In the genomic region with DNA sequence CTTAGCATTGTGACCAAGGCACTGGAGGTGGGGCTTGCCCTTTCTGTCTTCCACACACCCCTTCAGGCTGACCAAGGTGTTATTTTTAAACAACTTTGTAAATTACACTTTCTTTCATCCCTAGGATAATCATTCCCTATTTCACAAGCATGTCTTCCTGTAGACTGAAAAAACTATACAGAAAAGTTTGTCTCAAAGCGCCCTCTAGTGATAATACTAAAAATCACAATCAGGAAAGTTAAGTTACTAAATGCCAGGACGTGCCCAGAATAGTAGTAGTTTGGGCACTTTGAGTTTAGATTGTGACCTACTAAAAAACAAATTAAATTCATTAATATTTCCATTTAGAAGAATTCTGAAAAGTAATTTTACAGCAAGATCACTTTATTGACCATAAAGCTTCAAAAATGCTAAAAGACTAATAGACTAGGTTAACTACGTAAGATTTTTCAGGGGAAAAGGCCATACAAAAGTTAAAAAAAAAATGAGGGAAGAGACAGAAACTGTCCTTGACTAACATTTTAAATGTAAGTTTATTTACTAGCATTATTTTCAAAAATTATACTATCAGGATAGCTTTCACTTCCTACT, we compare ENCODE assay signal across 9 cellular contexts.
DNase-seq lines count a peak whose midpoint lies in the region; ATAC-seq and TF ChIP-seq lines count a peak whose summit lies in the region.
"Had no signal": no experiment of that assay in that cellular context is flagged by ENCODE, and none has a peak within 500 bp of the region (broad histone marks: within the 10 kb centered on the region; RNA-seq: fewer than 3 reads in every experiment).

No MANE protein-coding gene starts in this region.

- H3K36me3 ChIP-seq in breast epithelium: no peaks in the 10 kb centered on the region
- no peaks in the 10 kb centered on the region for H3K36me3 ChIP-seq in right lobe of liver

- peaks cover 0 to 2% of the 10 kb centered on the region in 2 donors for H3K9me3 Mint-ChIP-seq in natural killer cell
- no peaks in the 10 kb centered on the region for H3K9me3 Mint-ChIP-seq in natural killer cell treated with Interleukin-12 subunit alpha and Interleukin-12 subunit beta and Interleukin-15 and Interleukin-18, amount 100 ng/mL, for 72 hours

- H3K36me3 Mint-ChIP-seq in natural killer cell: no peaks in the 10 kb centered on the region
- H3K36me3 Mint-ChIP-seq in natural killer cell treated with Interleukin-12 subunit alpha and Interleukin-12 subunit beta and Interleukin-15 and Interleukin-18, amount 100 ng/mL, for 72 hours: peaks cover 10% of the 10 kb centered on the region

- TF ChIP-seq CTCF in natural killer cell (IDR thresholded peaks at IDR 0.05) (peak; percentile 80), breast epithelium (IDR thresholded peaks at IDR 0.05) (peak; percentile 45 to 48 (median 46)), right lobe of liver (IDR thresholded peaks at IDR 0.05) (peak; percentile 60 to 70 (median 67))

- no peak overlapping the region for H3K4me3 Mint-ChIP-seq in natural killer cell
- no peak overlapping the region for H3K4me3 Mint-ChIP-seq in natural killer cell treated with Interleukin-12 subunit alpha and Interleukin-12 subunit beta and Interleukin-15 and Interleukin-18, amount 100 ng/mL, for 72 hours
- H3K4me3 Mint-ChIP-seq: activated naive CD8-positive, alpha-beta T cell had no signal

- no peak overlapping the region for H3K27ac Mint-ChIP-seq in natural killer cell
- no peak overlapping the region for H3K27ac Mint-ChIP-seq in natural killer cell treated with Interleukin-12 subunit alpha and Interleukin-12 subunit beta and Interleukin-15 and Interleukin-18, amount 100 ng/mL, for 72 hours
- H3K27ac Mint-ChIP-seq: activated naive CD8-positive, alpha-beta T cell had no signal

- TF ChIP-seq POLR2A in breast epithelium (IDR thresholded peaks at IDR 0.05) (no peak), right lobe of liver (IDR thresholded peaks at IDR 0.05) (no peak)

- H3K27ac ChIP-seq in breast epithelium (no peak overlapping the region), right lobe of liver (no peak overlapping the region)

- 22% methylated on average over 3 of the region's 3 CpGs for WGBS in right lobe of liver (ENCODE audit: insufficient coverage, low coverage, low lambda C conversion rate, missing lambda C conversion rate)

- ATAC-seq in natural killer cell (peak in 1 of 3 donors; percentile 44), right lobe of liver (peak; percentile 62 to 77 (median 70)), HG03442 (IDR thresholded peaks at IDR 0.05; ENCODE audit: unreplicated experiment) (no peak), GM21723 (IDR thresholded peaks at IDR 0.05; ENCODE audit: unreplicated experiment) (no peak)
- no peak for ATAC-seq in natural killer cell treated with Interleukin-12 subunit alpha and Interleukin-12 subunit beta and Interleukin-15 and Interleukin-18, amount 100 ng/mL, for 72 hours

- H3K4me1 Mint-ChIP-seq in natural killer cell: no peaks in the 10 kb centered on the region
- H3K4me1 Mint-ChIP-seq in natural killer cell treated with Interleukin-12 subunit alpha and Interleukin-12 subunit beta and Interleukin-15 and Interleukin-18, amount 100 ng/mL, for 72 hours (ENCODE audit: low read depth in 2 of 2): no peaks in the 10 kb centered on the region

- H3K4me3 ChIP-seq in breast epithelium (no peak overlapping the region), right lobe of liver (no peak overlapping the region)

- H3K27me3 Mint-ChIP-seq in natural killer cell (ENCODE audit: low read depth in 2 of 2): peaks cover 15 to 41% of the 10 kb centered on the region in 2 donors
- peaks cover 17 to 24% of the 10 kb centered on the region in 2 donors for H3K27me3 Mint-ChIP-seq in natural killer cell treated with Interleukin-12 subunit alpha and Interleukin-12 subunit beta and Interleukin-15 and Interleukin-18, amount 100 ng/mL, for 72 hours
- H3K27me3 Mint-ChIP-seq: activated naive CD8-positive, alpha-beta T cell had no signal

- no peaks in the 10 kb centered on the region for H3K27me3 ChIP-seq in breast epithelium
- H3K27me3 ChIP-seq in right lobe of liver: no peaks in the 10 kb centered on the region

- H3K4me1 ChIP-seq in breast epithelium (no peaks in the 10 kb centered on the region), right lobe of liver (no peaks in the 10 kb centered on the region)

- DNase-seq in natural killer cell (no peak), NCI-H226 (peak; percentile 20), breast epithelium (ENCODE audit: low spot score in 2 of 2) (no peak), right lobe of liver (no peak), T1000 (lab: John Stamatoyannopoulos, UW) (no peak)
- DNase-seq in natural killer cell treated with Interleukin-12 subunit alpha and Interleukin-12 subunit beta and Interleukin-15 and Interleukin-18, amount 100 ng/mL, for 72 hours (ENCODE audit: low spot score): no peak

- H3K9me3 ChIP-seq in breast epithelium (no peaks in the 10 kb centered on the region), right lobe of liver (no peaks in the 10 kb centered on the region)

- intact Hi-C loops in natural killer cell (cut with micrococcal nuclease): no loop called here
- intact Hi-C loops in breast epithelium (cut with DNase I; ENCODE audit: low total_unique reads): no loop called here
- intact Hi-C loops in right lobe of liver (cut with DNase I): no loop called here

Comparison
In these comparisons a context has a peak if more than half of its experiments do, and no peak if none do; other contexts are left out.
1. ATAC-seq: peak in right lobe of liver (4 of 4); none in natural killer cell treated with Interleukin-12 subunit alpha and Interleukin-12 subunit beta and Interleukin-15 and Interleukin-18, amount 100 ng/mL, for 72 hours (0 of 2), HG03442 (single experiment) and GM21723 (single experiment).
2. Peak in every context shown above with its lines, with median percentiles within 50 percentile points of each other: CTCF ChIP-seq.